9 cellular contexts compared by ENCODE assay signal in the genomic region with DNA sequence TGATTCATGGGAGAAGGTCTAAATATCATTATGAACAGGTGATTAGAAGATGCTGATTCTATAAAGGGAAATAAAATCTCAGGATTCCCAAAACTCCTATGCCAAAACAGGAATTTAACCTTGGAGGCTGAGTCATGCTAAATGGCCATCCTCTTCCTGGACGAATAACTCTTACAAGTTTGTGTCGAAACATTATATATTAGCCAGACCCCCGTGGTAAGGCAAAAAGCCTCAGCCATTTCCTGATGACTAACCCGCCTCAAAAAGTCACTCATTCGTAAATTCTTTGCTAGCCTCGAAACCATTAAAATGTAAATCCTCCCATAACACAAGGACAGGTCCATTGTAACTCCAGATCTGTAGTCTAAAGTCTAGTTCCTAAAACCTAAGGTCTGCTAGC. TPM values are rescaled to one million over a fixed set of nuclear protein-coding genes. Genes with fewer than 3 reads are reported as not detected.
DNase-seq lines count a peak whose midpoint lies in the region; ATAC-seq and TF ChIP-seq lines count a peak whose summit lies in the region.
"Had no signal": no experiment of that assay in that cellular context is flagged by ENCODE, and none has a peak within 500 bp of the region (broad histone marks: within the 10 kb centered on the region; RNA-seq: fewer than 3 reads in every experiment).

No MANE protein-coding gene starts in this region.

- no peak for TF ChIP-seq POLR2A in suprapubic skin (IDR thresholded peaks at IDR 0.05)

- no peaks in the 10 kb centered on the region for H3K4me1 ChIP-seq in suprapubic skin

- peaks cover 60% of the 10 kb centered on the region for H3K36me3 ChIP-seq in suprapubic skin

- H3K4me3 ChIP-seq in skeletal muscle cell (ENCODE audit: low read depth, low read length) (no peak overlapping the region), suprapubic skin (no peak overlapping the region)

- no peak for TF ChIP-seq EP300 in suprapubic skin (IDR thresholded peaks at IDR 0.05)

- ATAC-seq in GM18909 (IDR thresholded peaks at IDR 0.05; ENCODE audit: poor library complexity, unreplicated experiment) (peak; percentile 89), HG03432 (IDR thresholded peaks at IDR 0.05; ENCODE audit: unreplicated experiment) (peak; percentile 77)

- no peak for TF ChIP-seq CTCF in suprapubic skin (IDR thresholded peaks at IDR 0.05)

- 64% methylated on average over 6 of the region's 6 CpGs for WGBS in suprapubic skin

- no peak overlapping the region for H3K27ac ChIP-seq in suprapubic skin

- DNase-seq in brain pericyte (ENCODE audit: low read depth, low spot score) (peak; percentile 4), skeletal muscle cell (ENCODE audit: low read depth) (peak; percentile 70), NCI-H69 (lab: John Stamatoyannopoulos, UW) (no peak), NCI-H748 (lab: John Stamatoyannopoulos, UW; ENCODE audit: unreplicated experiment) (no peak), suprapubic skin (ENCODE audit: low spot score in 2 of 2) (no peak), NCI-H1417 treated with DMSO at 0.1 percent for 48 hours (lab: John Stamatoyannopoulos, UW) (no peak)
- DNase-seq: stimulated activated CD4-positive, alpha-beta T cell treated with anti-CD3 and anti-CD28 coated beads, Interleukin-12 subunit alpha, Interleukin-12 subunit beta, amount 100 ng/mL, for 4 hours had no signal

- no peaks in the 10 kb centered on the region for H3K9me3 ChIP-seq in suprapubic skin

- no peaks in the 10 kb centered on the region for H3K27me3 ChIP-seq in suprapubic skin

RNA-seq across cellular contexts. Expression of a gene that starts 32.0 kb away (rescaled TPM):
- total RNA-seq in suprapubic skin: 10 to 100 TPM; 15.7 to 23.1 (median 18.4) TPM

Comparison
In these comparisons a context has a peak if more than half of its experiments do, and no peak if none do; other contexts are left out.
1. DNase-seq: peak in brain pericyte (single experiment) and skeletal muscle cell (single experiment); none in NCI-H69 (single experiment), NCI-H748 (single experiment), suprapubic skin (0 of 2) and NCI-H1417 treated with DMSO at 0.1 percent for 48 hours (single experiment).